10 cellular contexts compared by ENCODE assay signal in the genomic region with DNA sequence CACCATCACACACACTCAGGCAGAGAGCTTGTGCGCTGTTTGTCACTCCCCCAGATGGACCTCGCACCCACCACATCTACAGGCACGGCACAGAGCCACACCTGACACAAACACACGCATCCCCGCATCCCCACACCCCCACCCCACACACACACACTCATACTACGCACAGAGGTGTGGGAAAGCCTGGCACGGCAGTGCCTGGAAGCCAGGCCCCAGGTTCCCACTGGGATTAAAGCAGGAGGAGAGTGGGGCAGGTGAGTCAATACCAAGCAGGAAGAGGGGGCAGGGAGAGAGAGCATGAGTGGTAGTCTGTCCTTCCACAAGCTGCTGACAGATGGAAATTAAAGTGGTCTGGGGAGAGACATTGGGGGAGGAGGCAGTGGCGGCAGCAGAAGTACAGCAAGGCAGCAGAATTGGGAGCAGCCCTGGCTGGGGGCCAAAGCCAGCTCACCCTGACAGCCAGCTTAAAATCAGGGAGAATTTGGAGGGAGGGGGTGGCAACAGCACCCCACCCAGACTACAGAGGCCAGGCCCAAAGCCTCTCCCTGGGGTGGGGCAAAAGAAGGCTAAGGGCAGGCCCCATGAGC. TPM values are rescaled to one million over a fixed set of nuclear protein-coding genes. Genes with fewer than 3 reads are reported as not detected.
A peak's percentile ranks its signal among the peaks of the same experiment; 100 is the strongest.
DNase-seq lines count a peak whose midpoint lies in the region; ATAC-seq and TF ChIP-seq lines count a peak whose summit lies in the region.
"Had no signal": no experiment of that assay in that cellular context is flagged by ENCODE, and none has a peak within 500 bp of the region (broad histone marks: within the 10 kb centered on the region; RNA-seq: fewer than 3 reads in every experiment).

No MANE protein-coding gene starts in this region.

- peaks cover 48% of the 10 kb centered on the region for H3K4me1 ChIP-seq in adipocyte (ENCODE audit: control insufficient read depth, insufficient read depth, low read length)

- H3K27me3 ChIP-seq in adipocyte (replicated peaks; ENCODE audit: control insufficient read depth, insufficient read depth, low read length) = no peaks in the 10 kb centered on the region

- no peak for ATAC-seq in stimulated activated naive CD8-positive, alpha-beta T cell treated with anti-CD3 and anti-CD28 coated beads, Interleukin-15, amount 100 ng/mL, for 72 hours
- no peak for ATAC-seq in stimulated activated naive CD8-positive, alpha-beta T cell treated with anti-CD3 and anti-CD28 coated beads, Interleukin-15, Interleukin-2, amounts not matched to agents 100 U/mL and 50 U/mL, for 24 hours

- peak overlapping the region; percentile 40 for H3K9ac ChIP-seq in adipocyte (ENCODE audit: low read length)

- peaks cover 6 to 10% of the 10 kb centered on the region in 2 donors for H3K9me3 Mint-ChIP-seq in stimulated activated naive CD8-positive, alpha-beta T cell treated with anti-CD3 and anti-CD28 coated beads, Interleukin-15, amount 100 ng/mL, for 72 hours

- no peak overlapping the region for H3K4me3 ChIP-seq in adipocyte (ENCODE audit: low read length)
- no peak overlapping the region for H3K4me3 ChIP-seq in lower leg skin (ENCODE audit: low read depth, poor library complexity, severe bottlenecking)
- H3K4me3 ChIP-seq: thoracic aorta had no signal

- 53 to 63% methylated on average over 8 of the region's 8 CpGs for WGBS in lower leg skin, 2 donors

- no peak overlapping the region for H3K4me3 Mint-ChIP-seq in stimulated activated naive CD8-positive, alpha-beta T cell treated with anti-CD3 and anti-CD28 coated beads, Interleukin-15, amount 100 ng/mL, for 72 hours

- no peak for DNase-seq in stimulated activated naive CD8-positive, alpha-beta T cell treated with anti-CD3 and anti-CD28 coated beads, Interleukin-15, amount 100 ng/mL, for 72 hours
- no peak for DNase-seq in stimulated activated naive CD8-positive, alpha-beta T cell treated with anti-CD3 and anti-CD28 coated beads, Interleukin-15, Interleukin-2, amounts not matched to agents 100 U/mL and 50 U/mL, for 24 hours
- peak; percentile 27 for DNase-seq in adipocyte (ENCODE audit: low read depth)
- DNase-seq in lower leg skin (ENCODE audit: low spot score in 2 of 2) = peak; percentile 40 to 91
- no peak for DNase-seq in cerebellar cortex (ENCODE audit: low spot score)
- no peak for DNase-seq in EL
- no peak for DNase-seq in epidermal melanocyte (ENCODE audit: insufficient read length, low spot score)
- no peak for DNase-seq in activated CD4-positive, alpha-beta T cell treated with anti-CD3 and anti-CD28 coated beads, Interleukin-2, amount 50 U/mL, for 48 hours
- DNase-seq: stimulated activated CD4-positive, alpha-beta T cell treated with anti-CD3 and anti-CD28 coated beads, Interleukin-15, amount 100 ng/mL, for 24 hours had no signal

- no peak for TF ChIP-seq POLR2A in lower leg skin (IDR thresholded peaks at IDR 0.05)

- H3K9me3 ChIP-seq in adipocyte (ENCODE audit: control insufficient read depth, low read length) = peaks cover 4% of the 10 kb centered on the region

- intact Hi-C loops in lower leg skin (cut with DNase I; ENCODE audit: low total_unique reads) = no loop called here

- no peaks in the 10 kb centered on the region for H3K27me3 Mint-ChIP-seq in stimulated activated naive CD8-positive, alpha-beta T cell treated with anti-CD3 and anti-CD28 coated beads, Interleukin-15, amount 100 ng/mL, for 72 hours

- TF ChIP-seq CTCF in lower leg skin (IDR thresholded peaks at IDR 0.05) = no peak

- H3K27ac Mint-ChIP-seq in stimulated activated naive CD8-positive, alpha-beta T cell treated with anti-CD3 and anti-CD28 coated beads, Interleukin-15, amount 100 ng/mL, for 72 hours = peak overlapping the region; percentile 0 to 90

- H3K4me1 Mint-ChIP-seq in stimulated activated naive CD8-positive, alpha-beta T cell treated with anti-CD3 and anti-CD28 coated beads, Interleukin-15, amount 100 ng/mL, for 72 hours = peaks cover 6% of the 10 kb centered on the region

- peaks cover 83% of the 10 kb centered on the region for H3K36me3 ChIP-seq in adipocyte (ENCODE audit: control insufficient read depth, insufficient read depth, low read length, severe bottlenecking)

RNA-seq across cellular contexts. Expression of a gene that starts 20.7 kb away (rescaled TPM):
- total RNA-seq in lower leg skin = 100 to 1,000 TPM; 219 to 273 (median 230) TPM

RNA-seq across cellular contexts. Expression of a gene that starts 31.6 kb away (rescaled TPM):
- 10 to 100 TPM; 66.1 to 76.1 (median 74.6) TPM for total RNA-seq in lower leg skin

RNA-seq across cellular contexts. Expression of a gene that starts 34.1 kb away (rescaled TPM):
- total RNA-seq in lower leg skin = not detected
- total RNA-seq: thoracic aorta had no signal

Comparison
In these comparisons a context has a peak if more than half of its experiments do, and no peak if none do; other contexts are left out.
1. DNase-seq: peak in adipocyte (single experiment) and lower leg skin (2 of 2); none in stimulated activated naive CD8-positive, alpha-beta T cell treated with anti-CD3 and anti-CD28 coated beads, Interleukin-15, amount 100 ng/mL, for 72 hours (0 of 2), stimulated activated naive CD8-positive, alpha-beta T cell treated with anti-CD3 and anti-CD28 coated beads, Interleukin-15, Interleukin-2, amounts not matched to agents 100 U/mL and 50 U/mL, for 24 hours (single experiment), cerebellar cortex (single experiment), EL (single experiment), epidermal melanocyte (single experiment) and activated CD4-positive, alpha-beta T cell treated with anti-CD3 and anti-CD28 coated beads, Interleukin-2, amount 50 U/mL, for 48 hours (0 of 2).